Comparison of ENCODE assay signal across 1 cellular context in the genomic region with DNA sequence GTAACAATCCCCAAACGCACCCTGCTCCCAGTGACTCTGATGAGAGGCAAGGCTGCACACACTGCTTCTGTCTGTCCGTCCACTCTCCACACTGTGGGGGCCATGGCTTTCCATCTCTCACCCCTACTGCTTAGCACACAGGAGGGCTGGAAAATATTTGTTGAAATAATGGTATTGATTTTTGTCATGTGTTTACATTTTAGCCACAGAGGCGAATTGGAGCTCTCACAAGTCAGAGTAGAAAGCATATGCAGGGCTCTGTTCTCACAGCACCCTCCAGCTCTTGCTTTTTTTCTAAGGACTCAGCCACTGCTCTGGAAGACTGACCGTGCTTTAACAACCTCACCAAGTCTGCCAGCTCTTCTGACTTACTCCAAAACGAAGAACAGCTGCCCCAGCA.
TF ChIP-seq lines count a peak whose summit lies in the region.

No MANE protein-coding gene starts in this region.

TF ChIP-seq in HepG2, 621 proteins besides CTCF, POLR2A, EP300 and RAD21 (continued from another document):
- TF ChIP-seq, protein P1, sequence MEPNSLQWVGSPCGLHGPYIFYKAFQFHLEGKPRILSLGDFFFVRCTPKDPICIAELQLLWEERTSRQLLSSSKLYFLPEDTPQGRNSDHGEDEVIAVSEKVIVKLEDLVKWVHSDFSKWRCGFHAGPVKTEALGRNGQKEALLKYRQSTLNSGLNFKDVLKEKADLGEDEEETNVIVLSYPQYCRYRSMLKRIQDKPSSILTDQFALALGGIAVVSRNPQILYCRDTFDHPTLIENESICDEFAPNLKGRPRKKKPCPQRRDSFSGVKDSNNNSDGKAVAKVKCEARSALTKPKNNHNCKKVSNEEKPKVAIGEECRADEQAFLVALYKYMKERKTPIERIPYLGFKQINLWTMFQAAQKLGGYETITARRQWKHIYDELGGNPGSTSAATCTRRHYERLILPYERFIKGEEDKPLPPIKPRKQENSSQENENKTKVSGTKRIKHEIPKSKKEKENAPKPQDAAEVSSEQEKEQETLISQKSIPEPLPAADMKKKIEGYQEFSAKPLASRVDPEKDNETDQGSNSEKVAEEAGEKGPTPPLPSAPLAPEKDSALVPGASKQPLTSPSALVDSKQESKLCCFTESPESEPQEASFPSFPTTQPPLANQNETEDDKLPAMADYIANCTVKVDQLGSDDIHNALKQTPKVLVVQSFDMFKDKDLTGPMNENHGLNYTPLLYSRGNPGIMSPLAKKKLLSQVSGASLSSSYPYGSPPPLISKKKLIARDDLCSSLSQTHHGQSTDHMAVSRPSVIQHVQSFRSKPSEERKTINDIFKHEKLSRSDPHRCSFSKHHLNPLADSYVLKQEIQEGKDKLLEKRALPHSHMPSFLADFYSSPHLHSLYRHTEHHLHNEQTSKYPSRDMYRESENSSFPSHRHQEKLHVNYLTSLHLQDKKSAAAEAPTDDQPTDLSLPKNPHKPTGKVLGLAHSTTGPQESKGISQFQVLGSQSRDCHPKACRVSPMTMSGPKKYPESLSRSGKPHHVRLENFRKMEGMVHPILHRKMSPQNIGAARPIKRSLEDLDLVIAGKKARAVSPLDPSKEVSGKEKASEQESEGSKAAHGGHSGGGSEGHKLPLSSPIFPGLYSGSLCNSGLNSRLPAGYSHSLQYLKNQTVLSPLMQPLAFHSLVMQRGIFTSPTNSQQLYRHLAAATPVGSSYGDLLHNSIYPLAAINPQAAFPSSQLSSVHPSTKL (CRISPR knock-in tag; IDR thresholded peaks at IDR 0.05) = peak; percentile 30; the same call in 1 of the 2 replicates
- TF ChIP-seq ONECUT2 (CRISPR knock-in tag; IDR thresholded peaks at IDR 0.05) (peak; percentile 87), TEAD3 (CRISPR knock-in tag; optimal IDR thresholded peaks at IDR 0.05; ENCODE audit: borderline replicate concordance) (no peak), FOXA3 (CRISPR knock-in tag; IDR thresholded peaks at IDR 0.05) (peak; percentile 54; the same call in 1 of the 2 replicates), HMGA1 (CRISPR knock-in tag; conservative IDR thresholded peaks at IDR 0.05) (no peak), SOX6 (IDR thresholded peaks at IDR 0.05) (no peak), SOX6 (CRISPR knock-in tag; IDR thresholded peaks at IDR 0.05) (0 out of 2 replicates have a peak, but pooled peaks have one; percentile 23), ZNF549 (CRISPR knock-in tag; IDR thresholded peaks at IDR 0.05) (no peak), ATF1 (CRISPR knock-in tag; IDR thresholded peaks at IDR 0.05) (peak; percentile 16; the same call in 1 of the 2 replicates), ZNF292 (CRISPR knock-in tag; IDR thresholded peaks at IDR 0.05; ENCODE audit: borderline replicate concordance, low read depth) (peak; percentile 75; the same call in 1 of the 2 replicates), MED13 (CRISPR knock-in tag; IDR thresholded peaks at IDR 0.05) (no peak), EEA1 (CRISPR knock-in tag; IDR thresholded peaks at IDR 0.05; ENCODE audit: borderline replicate concordance) (no peak), POGZ (CRISPR knock-in tag; IDR thresholded peaks at IDR 0.05) (0 out of 2 replicates have a peak, but pooled peaks have one; percentile 35)
- TF ChIP-seq, protein P2, sequence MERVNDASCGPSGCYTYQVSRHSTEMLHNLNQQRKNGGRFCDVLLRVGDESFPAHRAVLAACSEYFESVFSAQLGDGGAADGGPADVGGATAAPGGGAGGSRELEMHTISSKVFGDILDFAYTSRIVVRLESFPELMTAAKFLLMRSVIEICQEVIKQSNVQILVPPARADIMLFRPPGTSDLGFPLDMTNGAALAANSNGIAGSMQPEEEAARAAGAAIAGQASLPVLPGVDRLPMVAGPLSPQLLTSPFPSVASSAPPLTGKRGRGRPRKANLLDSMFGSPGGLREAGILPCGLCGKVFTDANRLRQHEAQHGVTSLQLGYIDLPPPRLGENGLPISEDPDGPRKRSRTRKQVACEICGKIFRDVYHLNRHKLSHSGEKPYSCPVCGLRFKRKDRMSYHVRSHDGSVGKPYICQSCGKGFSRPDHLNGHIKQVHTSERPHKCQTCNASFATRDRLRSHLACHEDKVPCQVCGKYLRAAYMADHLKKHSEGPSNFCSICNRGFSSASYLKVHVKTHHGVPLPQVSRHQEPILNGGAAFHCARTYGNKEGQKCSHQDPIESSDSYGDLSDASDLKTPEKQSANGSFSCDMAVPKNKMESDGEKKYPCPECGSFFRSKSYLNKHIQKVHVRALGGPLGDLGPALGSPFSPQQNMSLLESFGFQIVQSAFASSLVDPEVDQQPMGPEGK (CRISPR knock-in tag; IDR thresholded peaks at IDR 0.05) = 0 out of 2 replicates have a peak, but pooled peaks have one; percentile 23
